ENCODE assay signal across 8 cellular contexts in genomic region chr11:94325681-94326080, GRCh38.
A peak's percentile ranks its signal among the peaks of the same experiment; 100 is the strongest.
DNase-seq lines count a peak whose midpoint lies in the region; ATAC-seq and TF ChIP-seq lines count a peak whose summit lies in the region.

No MANE protein-coding gene starts in this region.

- no peak overlapping the region for H3K4me3 ChIP-seq in GM12865 (ENCODE audit: low read depth, low read length)

- DNase-seq in GM12865 (ENCODE audit: low read depth) (peak; percentile 78), activated T-cell treated with anti-CD3 and anti-CD28 coated beads for 1 hour (ENCODE audit: low read depth) (peak; percentile 20), islet precursor cell (peak; percentile 91), Ammon's horn (ENCODE audit: low spot score) (no peak), putamen (ENCODE audit: low spot score) (no peak), HuH-7.5 (ENCODE audit: low spot score) (no peak)

- peak; percentile 83 for TF ChIP-seq CTCF in GM12865 (IDR thresholded peaks at IDR 0.05; ENCODE audit: insufficient read depth, low read depth, low read length, missing control alignments)
- TF ChIP-seq CTCF in LNCAP (IDR thresholded peaks at IDR 0.05): peak; percentile 73

- peak; percentile 67 for ATAC-seq in GM21737 (IDR thresholded peaks at IDR 0.05; ENCODE audit: unreplicated experiment)

Comparison
In these comparisons a context has a peak if more than half of its experiments do, and no peak if none do; other contexts are left out.
1. DNase-seq: peak in GM12865 (single experiment), activated T-cell treated with anti-CD3 and anti-CD28 coated beads for 1 hour (single experiment) and islet precursor cell (single experiment); none in Ammon's horn (single experiment), putamen (single experiment) and HuH-7.5 (single experiment).